In the genomic region with DNA sequence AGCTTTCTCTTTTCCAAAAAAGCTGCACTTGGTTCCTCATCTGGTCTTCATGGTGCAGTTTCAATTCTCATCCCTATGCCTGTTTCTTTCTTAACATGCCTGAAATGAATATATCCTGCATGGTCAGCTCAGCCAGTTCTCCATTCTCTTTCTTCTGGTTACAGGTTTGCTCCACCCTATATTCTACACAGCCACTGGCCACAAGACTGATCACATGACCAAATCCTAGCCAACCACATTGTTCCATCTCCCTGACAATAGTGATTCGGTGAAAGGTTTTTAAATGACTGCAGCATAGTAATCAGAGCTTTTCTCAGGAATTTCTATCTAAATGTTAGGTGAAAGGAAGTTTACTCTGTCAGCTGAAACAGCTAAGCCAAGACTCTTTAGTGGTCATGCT, we compare ENCODE assay signal across 1 cellular context.
A peak's percentile ranks its signal among the peaks of the same experiment; 100 is the strongest.
TF ChIP-seq lines count a peak whose summit lies in the region.

No MANE protein-coding gene starts in this region.

TF ChIP-seq in K562, 482 proteins besides CTCF, POLR2A, EP300 and RAD21:
- TF ChIP-seq, protein P1, sequence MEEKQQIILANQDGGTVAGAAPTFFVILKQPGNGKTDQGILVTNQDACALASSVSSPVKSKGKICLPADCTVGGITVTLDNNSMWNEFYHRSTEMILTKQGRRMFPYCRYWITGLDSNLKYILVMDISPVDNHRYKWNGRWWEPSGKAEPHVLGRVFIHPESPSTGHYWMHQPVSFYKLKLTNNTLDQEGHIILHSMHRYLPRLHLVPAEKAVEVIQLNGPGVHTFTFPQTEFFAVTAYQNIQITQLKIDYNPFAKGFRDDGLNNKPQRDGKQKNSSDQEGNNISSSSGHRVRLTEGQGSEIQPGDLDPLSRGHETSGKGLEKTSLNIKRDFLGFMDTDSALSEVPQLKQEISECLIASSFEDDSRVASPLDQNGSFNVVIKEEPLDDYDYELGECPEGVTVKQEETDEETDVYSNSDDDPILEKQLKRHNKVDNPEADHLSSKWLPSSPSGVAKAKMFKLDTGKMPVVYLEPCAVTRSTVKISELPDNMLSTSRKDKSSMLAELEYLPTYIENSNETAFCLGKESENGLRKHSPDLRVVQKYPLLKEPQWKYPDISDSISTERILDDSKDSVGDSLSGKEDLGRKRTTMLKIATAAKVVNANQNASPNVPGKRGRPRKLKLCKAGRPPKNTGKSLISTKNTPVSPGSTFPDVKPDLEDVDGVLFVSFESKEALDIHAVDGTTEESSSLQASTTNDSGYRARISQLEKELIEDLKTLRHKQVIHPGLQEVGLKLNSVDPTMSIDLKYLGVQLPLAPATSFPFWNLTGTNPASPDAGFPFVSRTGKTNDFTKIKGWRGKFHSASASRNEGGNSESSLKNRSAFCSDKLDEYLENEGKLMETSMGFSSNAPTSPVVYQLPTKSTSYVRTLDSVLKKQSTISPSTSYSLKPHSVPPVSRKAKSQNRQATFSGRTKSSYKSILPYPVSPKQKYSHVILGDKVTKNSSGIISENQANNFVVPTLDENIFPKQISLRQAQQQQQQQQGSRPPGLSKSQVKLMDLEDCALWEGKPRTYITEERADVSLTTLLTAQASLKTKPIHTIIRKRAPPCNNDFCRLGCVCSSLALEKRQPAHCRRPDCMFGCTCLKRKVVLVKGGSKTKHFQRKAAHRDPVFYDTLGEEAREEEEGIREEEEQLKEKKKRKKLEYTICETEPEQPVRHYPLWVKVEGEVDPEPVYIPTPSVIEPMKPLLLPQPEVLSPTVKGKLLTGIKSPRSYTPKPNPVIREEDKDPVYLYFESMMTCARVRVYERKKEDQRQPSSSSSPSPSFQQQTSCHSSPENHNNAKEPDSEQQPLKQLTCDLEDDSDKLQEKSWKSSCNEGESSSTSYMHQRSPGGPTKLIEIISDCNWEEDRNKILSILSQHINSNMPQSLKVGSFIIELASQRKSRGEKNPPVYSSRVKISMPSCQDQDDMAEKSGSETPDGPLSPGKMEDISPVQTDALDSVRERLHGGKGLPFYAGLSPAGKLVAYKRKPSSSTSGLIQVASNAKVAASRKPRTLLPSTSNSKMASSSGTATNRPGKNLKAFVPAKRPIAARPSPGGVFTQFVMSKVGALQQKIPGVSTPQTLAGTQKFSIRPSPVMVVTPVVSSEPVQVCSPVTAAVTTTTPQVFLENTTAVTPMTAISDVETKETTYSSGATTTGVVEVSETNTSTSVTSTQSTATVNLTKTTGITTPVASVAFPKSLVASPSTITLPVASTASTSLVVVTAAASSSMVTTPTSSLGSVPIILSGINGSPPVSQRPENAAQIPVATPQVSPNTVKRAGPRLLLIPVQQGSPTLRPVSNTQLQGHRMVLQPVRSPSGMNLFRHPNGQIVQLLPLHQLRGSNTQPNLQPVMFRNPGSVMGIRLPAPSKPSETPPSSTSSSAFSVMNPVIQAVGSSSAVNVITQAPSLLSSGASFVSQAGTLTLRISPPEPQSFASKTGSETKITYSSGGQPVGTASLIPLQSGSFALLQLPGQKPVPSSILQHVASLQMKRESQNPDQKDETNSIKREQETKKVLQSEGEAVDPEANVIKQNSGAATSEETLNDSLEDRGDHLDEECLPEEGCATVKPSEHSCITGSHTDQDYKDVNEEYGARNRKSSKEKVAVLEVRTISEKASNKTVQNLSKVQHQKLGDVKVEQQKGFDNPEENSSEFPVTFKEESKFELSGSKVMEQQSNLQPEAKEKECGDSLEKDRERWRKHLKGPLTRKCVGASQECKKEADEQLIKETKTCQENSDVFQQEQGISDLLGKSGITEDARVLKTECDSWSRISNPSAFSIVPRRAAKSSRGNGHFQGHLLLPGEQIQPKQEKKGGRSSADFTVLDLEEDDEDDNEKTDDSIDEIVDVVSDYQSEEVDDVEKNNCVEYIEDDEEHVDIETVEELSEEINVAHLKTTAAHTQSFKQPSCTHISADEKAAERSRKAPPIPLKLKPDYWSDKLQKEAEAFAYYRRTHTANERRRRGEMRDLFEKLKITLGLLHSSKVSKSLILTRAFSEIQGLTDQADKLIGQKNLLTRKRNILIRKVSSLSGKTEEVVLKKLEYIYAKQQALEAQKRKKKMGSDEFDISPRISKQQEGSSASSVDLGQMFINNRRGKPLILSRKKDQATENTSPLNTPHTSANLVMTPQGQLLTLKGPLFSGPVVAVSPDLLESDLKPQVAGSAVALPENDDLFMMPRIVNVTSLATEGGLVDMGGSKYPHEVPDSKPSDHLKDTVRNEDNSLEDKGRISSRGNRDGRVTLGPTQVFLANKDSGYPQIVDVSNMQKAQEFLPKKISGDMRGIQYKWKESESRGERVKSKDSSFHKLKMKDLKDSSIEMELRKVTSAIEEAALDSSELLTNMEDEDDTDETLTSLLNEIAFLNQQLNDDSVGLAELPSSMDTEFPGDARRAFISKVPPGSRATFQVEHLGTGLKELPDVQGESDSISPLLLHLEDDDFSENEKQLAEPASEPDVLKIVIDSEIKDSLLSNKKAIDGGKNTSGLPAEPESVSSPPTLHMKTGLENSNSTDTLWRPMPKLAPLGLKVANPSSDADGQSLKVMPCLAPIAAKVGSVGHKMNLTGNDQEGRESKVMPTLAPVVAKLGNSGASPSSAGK (IDR thresholded peaks at IDR 0.05) = no peak
- TF ChIP-seq, protein P2, sequence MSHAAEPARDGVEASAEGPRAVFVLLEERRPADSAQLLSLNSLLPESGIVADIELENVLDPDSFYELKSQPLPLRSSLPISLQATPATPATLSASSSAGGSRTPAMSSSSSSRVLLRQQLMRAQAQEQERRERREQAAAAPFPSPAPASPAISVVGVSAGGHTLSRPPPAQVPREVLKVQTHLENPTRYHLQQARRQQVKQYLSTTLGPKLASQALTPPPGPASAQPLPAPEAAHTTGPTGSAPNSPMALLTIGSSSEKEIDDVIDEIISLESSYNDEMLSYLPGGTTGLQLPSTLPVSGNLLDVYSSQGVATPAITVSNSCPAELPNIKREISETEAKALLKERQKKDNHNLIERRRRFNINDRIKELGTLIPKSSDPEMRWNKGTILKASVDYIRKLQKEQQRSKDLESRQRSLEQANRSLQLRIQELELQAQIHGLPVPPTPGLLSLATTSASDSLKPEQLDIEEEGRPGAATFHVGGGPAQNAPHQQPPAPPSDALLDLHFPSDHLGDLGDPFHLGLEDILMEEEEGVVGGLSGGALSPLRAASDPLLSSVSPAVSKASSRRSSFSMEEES (CRISPR knock-in tag; IDR thresholded peaks at IDR 0.05) = peak; percentile 57
